Comparison of ENCODE assay signal across 16 cellular contexts in the genomic region with DNA sequence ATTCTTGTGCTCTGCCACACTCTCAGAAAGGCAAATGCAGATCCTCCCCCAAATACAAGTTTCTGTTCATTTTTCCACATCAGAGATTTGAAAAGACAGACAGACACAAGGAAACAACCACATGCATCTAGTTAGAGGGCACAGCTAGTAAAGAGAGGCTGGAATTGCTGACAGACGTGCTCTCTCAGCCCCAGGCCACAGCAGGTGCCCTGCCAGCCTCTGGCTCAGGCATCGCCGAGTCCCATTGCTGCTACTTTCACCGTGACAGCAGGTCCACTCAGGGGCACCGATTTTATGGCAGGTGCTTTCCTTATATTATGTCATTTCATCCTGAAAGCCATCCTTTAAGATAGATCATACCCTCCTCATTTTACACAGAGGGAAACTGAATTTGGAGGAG.
DNase-seq lines count a peak whose midpoint lies in the region; ATAC-seq and TF ChIP-seq lines count a peak whose summit lies in the region.
"Had no signal": no experiment of that assay in that cellular context is flagged by ENCODE, and none has a peak within 500 bp of the region (broad histone marks: within the 10 kb centered on the region; RNA-seq: fewer than 3 reads in every experiment).

No MANE protein-coding gene starts in this region.

- no peak for TF ChIP-seq CTCF in neural cell (IDR thresholded peaks at IDR 0.05; ENCODE audit: poor library complexity, severe bottlenecking)

- H3K27me3 ChIP-seq in neural cell (ENCODE audit: insufficient read depth, low read depth, low read length): no peaks in the 10 kb centered on the region

- no peaks in the 10 kb centered on the region for H3K9me2 ChIP-seq in neural cell (ENCODE audit: insufficient read depth, low read length)

- H3K9ac ChIP-seq in neural cell (ENCODE audit: low read length): peak overlapping the region; percentile 7

- no peak for TF ChIP-seq RAD21 in neural cell (conservative IDR thresholded peaks at IDR 0.05)

- no peak overlapping the region for H3K4me2 ChIP-seq in neural cell (ENCODE audit: low read length)

- no peaks in the 10 kb centered on the region for H3K9me3 ChIP-seq in neural cell (ENCODE audit: low read length)
- H3K9me3 ChIP-seq: SJCRH30 had no signal

- no peak for TF ChIP-seq EP300 in neural cell (conservative IDR thresholded peaks at IDR 0.05; ENCODE audit: poor library complexity, severe bottlenecking)

- DNase-seq in NCI-H510A (lab: John Stamatoyannopoulos, UW): peak; percentile 10
- no peak for DNase-seq in NCI-H510A treated with DMSO at 0.1 percent for 48 hours (lab: John Stamatoyannopoulos, UW)
- DNase-seq in NCI-H345 (lab: John Stamatoyannopoulos, UW): peak; percentile 73
- DNase-seq in RPMI8226: peak; percentile 86
- no peak for DNase-seq in stimulated activated CD4-positive, alpha-beta T cell treated with anti-CD3 and anti-CD28 coated beads, Interleukin-4, amount 100 ng/mL, for 4 hours
- DNase-seq in NCI-H1092 treated with DMSO at 0.1 percent for 48 hours (lab: John Stamatoyannopoulos, UW): no peak
- DNase-seq: AML-193; CD8-positive, alpha-beta T cell; GDM1; IMR-90; NCI-H1436 treated with DMSO at 0.1 percent for 48 hours; NCI-H2029 treated with DMSO at 0.1 percent for 48 hours; PC-3; SJCRH30 had no signal

- peak overlapping the region; percentile 32 for H3K27ac ChIP-seq in neural cell (ENCODE audit: low read length)
- H3K27ac ChIP-seq: SJCRH30 had no signal

- H3K4me3 ChIP-seq in neural cell (ENCODE audit: low read length): no peak overlapping the region
- H3K4me3 ChIP-seq: SJCRH30 had no signal

- no peaks in the 10 kb centered on the region for H3F3A ChIP-seq in neural cell (ENCODE audit: insufficient read depth, low read length, poor library complexity, severe bottlenecking)

- H2AFZ ChIP-seq in neural cell (ENCODE audit: low read depth, low read length): peak overlapping the region; percentile 3

- H3K79me2 ChIP-seq in neural cell (replicated peaks; ENCODE audit: insufficient read depth, low read length): no peaks in the 10 kb centered on the region

- H3K36me3 ChIP-seq in neural cell (ENCODE audit: insufficient read depth, low read length): no peaks in the 10 kb centered on the region
- H3K36me3 ChIP-seq: SJCRH30 had no signal

- no peak for ATAC-seq in GM18519 (IDR thresholded peaks at IDR 0.05; ENCODE audit: low FRiP score, unreplicated experiment)
- ATAC-seq: CD8-positive, alpha-beta T cell; PC-3 had no signal

- H4K20me1 ChIP-seq in neural cell (ENCODE audit: insufficient read depth): no peaks in the 10 kb centered on the region

TF ChIP-seq in neural cell, 6 proteins besides CTCF, POLR2A, EP300 and RAD21:
- TF ChIP-seq SMC3 (conservative IDR thresholded peaks at IDR 0.05; ENCODE audit: poor library complexity): no peak
- TF ChIP-seq TAF1 (IDR thresholded peaks at IDR 0.05; ENCODE audit: low read depth): no peak
- TF ChIP-seq, protein P1, sequence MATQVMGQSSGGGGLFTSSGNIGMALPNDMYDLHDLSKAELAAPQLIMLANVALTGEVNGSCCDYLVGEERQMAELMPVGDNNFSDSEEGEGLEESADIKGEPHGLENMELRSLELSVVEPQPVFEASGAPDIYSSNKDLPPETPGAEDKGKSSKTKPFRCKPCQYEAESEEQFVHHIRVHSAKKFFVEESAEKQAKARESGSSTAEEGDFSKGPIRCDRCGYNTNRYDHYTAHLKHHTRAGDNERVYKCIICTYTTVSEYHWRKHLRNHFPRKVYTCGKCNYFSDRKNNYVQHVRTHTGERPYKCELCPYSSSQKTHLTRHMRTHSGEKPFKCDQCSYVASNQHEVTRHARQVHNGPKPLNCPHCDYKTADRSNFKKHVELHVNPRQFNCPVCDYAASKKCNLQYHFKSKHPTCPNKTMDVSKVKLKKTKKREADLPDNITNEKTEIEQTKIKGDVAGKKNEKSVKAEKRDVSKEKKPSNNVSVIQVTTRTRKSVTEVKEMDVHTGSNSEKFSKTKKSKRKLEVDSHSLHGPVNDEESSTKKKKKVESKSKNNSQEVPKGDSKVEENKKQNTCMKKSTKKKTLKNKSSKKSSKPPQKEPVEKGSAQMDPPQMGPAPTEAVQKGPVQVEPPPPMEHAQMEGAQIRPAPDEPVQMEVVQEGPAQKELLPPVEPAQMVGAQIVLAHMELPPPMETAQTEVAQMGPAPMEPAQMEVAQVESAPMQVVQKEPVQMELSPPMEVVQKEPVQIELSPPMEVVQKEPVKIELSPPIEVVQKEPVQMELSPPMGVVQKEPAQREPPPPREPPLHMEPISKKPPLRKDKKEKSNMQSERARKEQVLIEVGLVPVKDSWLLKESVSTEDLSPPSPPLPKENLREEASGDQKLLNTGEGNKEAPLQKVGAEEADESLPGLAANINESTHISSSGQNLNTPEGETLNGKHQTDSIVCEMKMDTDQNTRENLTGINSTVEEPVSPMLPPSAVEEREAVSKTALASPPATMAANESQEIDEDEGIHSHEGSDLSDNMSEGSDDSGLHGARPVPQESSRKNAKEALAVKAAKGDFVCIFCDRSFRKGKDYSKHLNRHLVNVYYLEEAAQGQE (IDR thresholded peaks at IDR 0.05; ENCODE audit: borderline replicate concordance): no peak
- no peak for TF ChIP-seq EZH2 (IDR thresholded peaks at IDR 0.05; ENCODE audit: borderline replicate concordance, insufficient read depth, low read length, poor library complexity, severe bottlenecking)
- TF ChIP-seq MXI1 (conservative IDR thresholded peaks at IDR 0.05; ENCODE audit: poor library complexity, severe bottlenecking): no peak
- TF ChIP-seq POLR2AphosphoS5 (IDR thresholded peaks at IDR 0.05): no peak

Comparison
In these comparisons a context has a peak if more than half of its experiments do, and no peak if none do; other contexts are left out.
1. DNase-seq: peak in NCI-H510A (single experiment), NCI-H345 (single experiment) and RPMI8226 (single experiment); none in NCI-H510A treated with DMSO at 0.1 percent for 48 hours (single experiment), stimulated activated CD4-positive, alpha-beta T cell treated with anti-CD3 and anti-CD28 coated beads, Interleukin-4, amount 100 ng/mL, for 4 hours (0 of 2) and NCI-H1092 treated with DMSO at 0.1 percent for 48 hours (single experiment).